26 cellular contexts compared by ENCODE assay signal in genomic region chr4:186169942-186170802, GRCh38. TPM values are rescaled to one million over a fixed set of nuclear protein-coding genes. Genes with fewer than 3 reads are reported as not detected.
DNase-seq lines count a peak whose midpoint lies in the region; ATAC-seq and TF ChIP-seq lines count a peak whose summit lies in the region.
"Had no signal": no experiment of that assay in that cellular context is flagged by ENCODE, and none has a peak within 500 bp of the region (broad histone marks: within the 10 kb centered on the region; RNA-seq: fewer than 3 reads in every experiment).

No MANE protein-coding gene starts in this region.

- H3K4me1 ChIP-seq in PC-3 (ENCODE audit: insufficient read depth, low read length) (no peaks in the 10 kb centered on the region), hepatocyte (ENCODE audit: insufficient read depth) (no peaks in the 10 kb centered on the region), aorta (ENCODE audit: control insufficient read depth in 1 of 2, insufficient read depth in 2 of 2, low read length in 2 of 2) (no peaks in the 10 kb centered on the region)
- H3K4me1 ChIP-seq: psoas muscle, SJSA1, stomach had no signal

- H2AFZ ChIP-seq in PC-3 (ENCODE audit: low read length): no peak overlapping the region
- no peak overlapping the region for H2AFZ ChIP-seq in hepatocyte
- H2AFZ ChIP-seq: GM23248 had no signal

- H3K27me3 ChIP-seq in PC-3 (ENCODE audit: low read length) (peaks cover 6% of the 10 kb centered on the region), hepatocyte (no peaks in the 10 kb centered on the region), aorta (ENCODE audit: control insufficient read depth in 1 of 2, insufficient read depth in 2 of 2, low read length in 1 of 2) (no peaks in the 10 kb centered on the region)
- H3K27me3 ChIP-seq: SJSA1, stomach had no signal

- no peak overlapping the region for H3K27ac ChIP-seq in PC-3 (ENCODE audit: low read length)
- H3K27ac ChIP-seq in hepatocyte: no peak overlapping the region
- no peak overlapping the region for H3K27ac ChIP-seq in aorta (ENCODE audit: low read depth in 1 of 2, low read length in 2 of 2)
- H3K27ac ChIP-seq: GM23248, HL-60, psoas muscle, SJSA1, skin epidermis, stomach had no signal

- H3K79me2 ChIP-seq in PC-3 (ENCODE audit: low read length) (no peaks in the 10 kb centered on the region), hepatocyte (no peaks in the 10 kb centered on the region)

- H3K27me3 Mint-ChIP-seq in effector memory CD8-positive, alpha-beta T cell: peaks cover 9 to 27% of the 10 kb centered on the region in 2 donors
- H3K27me3 Mint-ChIP-seq: activated naive CD8-positive, alpha-beta T cell had no signal

- no peak overlapping the region for H3K9ac ChIP-seq in PC-3 (ENCODE audit: low read length)
- H3K9ac ChIP-seq: GM23248 had no signal

- H3F3A ChIP-seq in PC-3 (ENCODE audit: low read length, unreplicated experiment): no peaks in the 10 kb centered on the region

- no peak for DNase-seq in Right ventricle myocardium inferior (ENCODE audit: missing footprints)
- no peak for DNase-seq in left cardiac atrium
- DNase-seq in PC-3: peak; percentile 6
- peak; percentile 3 for DNase-seq in hepatocyte (ENCODE audit: low spot score)
- no peak for DNase-seq in aorta
- no peak for DNase-seq in HCEC 1CT
- DNase-seq in effector memory CD8-positive, alpha-beta T cell: no peak
- DNase-seq in NCI-H1694 (lab: John Stamatoyannopoulos, UW): no peak
- DNase-seq: CD4-positive, alpha-beta T cell; cortex of kidney; DMS153; foreskin melanocyte; GM23248; left colon; NCI-H187 treated with DMSO at 0.1 percent for 48 hours; NCI-H345; psoas muscle; stomach had no signal

- no peaks in the 10 kb centered on the region for H3K9me3 Mint-ChIP-seq in effector memory CD8-positive, alpha-beta T cell
- H3K9me3 Mint-ChIP-seq: CD4-positive, alpha-beta T cell; natural killer cell treated with Interleukin-12 subunit alpha and Interleukin-12 subunit beta and Interleukin-15 and Interleukin-18, amount 100 ng/mL, for 72 hours; T-helper 2 cell treated with Interferon-gamma antibody and Interleukin-4, amounts not matched to agents 5 μg/mL and 100 μg/mL, for 36 hours had no signal

- H4K20me1 ChIP-seq in PC-3 (ENCODE audit: low read length) (no peaks in the 10 kb centered on the region), hepatocyte (ENCODE audit: insufficient read depth, poor library complexity, severe bottlenecking) (no peaks in the 10 kb centered on the region)

- peaks cover 3% of the 10 kb centered on the region for H3K36me3 Mint-ChIP-seq in effector memory CD8-positive, alpha-beta T cell (ENCODE audit: insufficient read depth)
- H3K36me3 Mint-ChIP-seq: activated naive CD8-positive, alpha-beta T cell; natural killer cell treated with Interleukin-12 subunit alpha and Interleukin-12 subunit beta and Interleukin-15 and Interleukin-18, amount 100 ng/mL, for 72 hours had no signal

- H3K9me3 ChIP-seq in PC-3 (ENCODE audit: low read length) (no peaks in the 10 kb centered on the region), hepatocyte (ENCODE audit: low read depth) (no peaks in the 10 kb centered on the region), aorta (ENCODE audit: control insufficient read depth, low read length) (no peaks in the 10 kb centered on the region)
- H3K9me3 ChIP-seq: psoas muscle, SJSA1, stomach had no signal

- no peak for TF ChIP-seq CTCF in PC-3 (conservative IDR thresholded peaks at IDR 0.05; ENCODE audit: low read depth, low read length)
- TF ChIP-seq CTCF in hepatocyte (IDR thresholded peaks at IDR 0.05; ENCODE audit: poor library complexity): no peak

- WGBS in hepatocyte (ENCODE audit: low lambda C conversion rate, missing lambda C conversion rate): 88% methylated on average over 16 of the region's 16 CpGs
- 87 to 89% methylated on average over 16 of the region's 16 CpGs for WGBS in aorta, 2 donors

- H3K4me2 ChIP-seq in PC-3 (ENCODE audit: low read length): no peak overlapping the region
- no peak overlapping the region for H3K4me2 ChIP-seq in hepatocyte

- peak; percentile 20 for ATAC-seq in Right ventricle myocardium inferior
- no peak for ATAC-seq in left cardiac atrium
- ATAC-seq in PC-3: no peak
- ATAC-seq in aorta (ENCODE audit: low FRiP score): peak; percentile 52
- ATAC-seq in effector memory CD8-positive, alpha-beta T cell (replicated peaks): no peak
- ATAC-seq: activated CD4-positive, CD25-positive, alpha-beta regulatory T cell treated with anti-CD3 and anti-CD28 coated beads, Interleukin-2, amount 50 U/mL, for 24 hours; left colon; natural killer cell treated with Interleukin-12 subunit alpha and Interleukin-12 subunit beta and Interleukin-15 and Interleukin-18, amount 100 ng/mL, for 72 hours; psoas muscle had no signal

- CTCF ChIA-PET in PC-3 (lab: Charles Lee): no interaction called here

- no peak overlapping the region for H3K4me3 Mint-ChIP-seq in effector memory CD8-positive, alpha-beta T cell
- H3K4me3 Mint-ChIP-seq: activated naive CD8-positive, alpha-beta T cell; CD4-positive, alpha-beta T cell; natural killer cell treated with Interleukin-12 subunit alpha and Interleukin-12 subunit beta and Interleukin-15 and Interleukin-18, amount 100 ng/mL, for 72 hours; T-helper 2 cell treated with Interferon-gamma antibody and Interleukin-4, amounts not matched to agents 5 μg/mL and 100 μg/mL, for 36 hours had no signal

- POLR2A ChIA-PET in PC-3 (lab: Charles Lee; ENCODE audit: unreplicated experiment): no interaction called here

- H3K9me2 ChIP-seq in PC-3 (replicated peaks; ENCODE audit: low read length) (no peaks in the 10 kb centered on the region), hepatocyte (replicated peaks; ENCODE audit: insufficient read depth) (no peaks in the 10 kb centered on the region)

- no peak overlapping the region for H3K27ac Mint-ChIP-seq in effector memory CD8-positive, alpha-beta T cell
- H3K27ac Mint-ChIP-seq: activated naive CD8-positive, alpha-beta T cell; CD4-positive, alpha-beta T cell; natural killer cell treated with Interleukin-12 subunit alpha and Interleukin-12 subunit beta and Interleukin-15 and Interleukin-18, amount 100 ng/mL, for 72 hours; T-helper 2 cell treated with Interferon-gamma antibody and Interleukin-4, amounts not matched to agents 5 μg/mL and 100 μg/mL, for 36 hours had no signal

- intact Hi-C loops in Right ventricle myocardium inferior (cut with DNase I) (no loop called here), left cardiac atrium (cut with DNase I) (no loop called here), PC-3 (cut with micrococcal nuclease) (no loop called here), aorta (cut with DNase I) (no loop called here)

- no TSS peak for BruUV-seq in PC-3 (replicated peaks; lab: Mats Ljungman, UMichigan)

- no peaks in the 10 kb centered on the region for H3K36me3 ChIP-seq in PC-3 (ENCODE audit: low read depth, low read length)
- H3K36me3 ChIP-seq in hepatocyte (replicated peaks; ENCODE audit: insufficient read depth, low read depth): no peaks in the 10 kb centered on the region
- H3K36me3 ChIP-seq in aorta (ENCODE audit: control insufficient read depth in 1 of 2, insufficient read depth in 2 of 2, low read length in 1 of 2): no peaks in the 10 kb centered on the region
- H3K36me3 ChIP-seq: SJSA1 had no signal

- no peaks in the 10 kb centered on the region for H3K4me1 Mint-ChIP-seq in effector memory CD8-positive, alpha-beta T cell (ENCODE audit: low read depth in 2 of 2)

- H3K4me3 ChIP-seq in PC-3 (ENCODE audit: low read length) (no peak overlapping the region), hepatocyte (no peak overlapping the region), aorta (ENCODE audit: low read length in 2 of 2) (no peak overlapping the region)
- H3K4me3 ChIP-seq: GM23248, psoas muscle, SJSA1, skin epidermis, stomach had no signal

RNA-seq across cellular contexts. Expression of gene CYP4V2, which starts 21.2 kb away (rescaled TPM):
- 22.7 TPM for total RNA-seq in Right ventricle myocardium inferior
- total RNA-seq in left cardiac atrium: 10 to 100 TPM; 26.6 to 32.7 TPM
- 0.17 and 0.69 TPM in 2 replicates for total RNA-seq in PC-3 (2014; rRNA removed)
- 17.5 and 24.6 TPM in 2 replicates for total RNA-seq in hepatocyte
- polyA plus RNA-seq in hepatocyte: 8.0 and 12.2 TPM in 2 replicates
- total RNA-seq in aorta: 10 to 100 TPM; 26.4 to 43.2 TPM
- polyA plus RNA-seq in aorta: 10 to 100 TPM; 11.8 to 31.1 TPM

RNA-seq across cellular contexts. Expression of gene KLKB1, which starts 57.1 kb away (rescaled TPM):
- 1.4 TPM for total RNA-seq in Right ventricle myocardium inferior
- total RNA-seq in left cardiac atrium: under 1 TPM; 0.84 to 0.85 TPM
- not detected in 2 replicates for total RNA-seq in PC-3 (2014; rRNA removed)
- 16.1 and 20.3 TPM in 2 replicates for total RNA-seq in hepatocyte
- polyA plus RNA-seq in hepatocyte: 7.7 and 8.8 TPM in 2 replicates
- 1 to 10 TPM; 1.2 to 2.2 TPM for total RNA-seq in aorta
- polyA plus RNA-seq in aorta: 1 to 10 TPM in 1 of 2 donors, not detected in 1; 7.3 TPM
- total RNA-seq: activated CD8-positive, alpha-beta memory T cell treated with anti-CD3 and anti-CD28 coated beads for 36 hours; GM23248; SJSA1 had no signal
- polyA plus RNA-seq: GM23248 had no signal

Comparison
In these comparisons a context has a peak if more than half of its experiments do, and no peak if none do; other contexts are left out.
1. ATAC-seq: peak in Right ventricle myocardium inferior (single experiment) and aorta (single experiment); none in left cardiac atrium (0 of 2), PC-3 (single experiment) and effector memory CD8-positive, alpha-beta T cell (single experiment).
2. DNase-seq: peak in PC-3 (single experiment) and hepatocyte (single experiment); none in Right ventricle myocardium inferior (single experiment), left cardiac atrium (single experiment), aorta (0 of 2), HCEC 1CT (single experiment), effector memory CD8-positive, alpha-beta T cell (0 of 3) and NCI-H1694 (single experiment).
3. RNA of gene CYP4V2, which starts 21.2 kb away (total RNA-seq): 26.4 to 43.2 TPM in aorta, 26.6 to 32.7 TPM in left cardiac atrium, 17.5 to 24.6 TPM in hepatocyte and 22.7 TPM in Right ventricle myocardium inferior (single experiment); 0.17 to 0.69 TPM in PC-3; every median in the first group is over 10 times any median in the second.